In the genomic region with DNA sequence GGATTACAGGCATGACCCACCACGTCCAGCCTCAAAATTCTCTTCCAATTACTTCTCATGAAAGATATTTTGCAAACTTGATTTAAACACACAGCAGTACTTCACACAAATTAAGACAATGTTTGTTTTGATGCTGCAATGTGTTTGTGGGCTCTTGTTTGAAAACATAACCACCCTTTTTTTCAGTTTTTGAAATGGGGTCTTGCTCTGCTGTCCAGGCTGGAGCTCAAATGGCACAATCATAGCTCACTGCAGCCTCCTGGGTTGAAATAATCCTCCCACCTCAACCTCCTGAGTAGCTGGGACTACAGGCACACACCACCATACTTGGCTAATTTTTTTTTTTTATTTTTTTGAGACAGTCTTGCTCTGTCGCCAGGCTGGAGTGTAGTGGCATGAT, we compare ENCODE assay signal across 22 cellular contexts. TPM values are rescaled to one million over a fixed set of nuclear protein-coding genes. Genes with fewer than 3 reads are reported as not detected.
A peak's percentile ranks its signal among the peaks of the same experiment; 100 is the strongest.
DNase-seq lines count a peak whose midpoint lies in the region; ATAC-seq, FAIRE-seq and TF ChIP-seq lines count a peak whose summit lies in the region.
"Had no signal": no experiment of that assay in that cellular context is flagged by ENCODE, and none has a peak within 500 bp of the region (broad histone marks: within the 10 kb centered on the region; RNA-seq: fewer than 3 reads in every experiment).

No MANE protein-coding gene starts in this region.

- H3K9me3 Mint-ChIP-seq in activated naive CD4-positive, alpha-beta T cell treated with anti-CD3 and anti-CD28 coated beads, Interleukin-2, amount 50 U/mL, for 72 hours = no peaks in the 10 kb centered on the region
- H3K9me3 Mint-ChIP-seq in activated naive CD4-positive, alpha-beta T cell treated with anti-CD3 and anti-CD28 coated beads for 36 hours = no peaks in the 10 kb centered on the region
- H3K9me3 Mint-ChIP-seq in CD4-positive, CD25-positive, alpha-beta regulatory T cell = no peaks in the 10 kb centered on the region
- H3K9me3 Mint-ChIP-seq in activated naive CD8-positive, alpha-beta T cell treated with anti-CD3 and anti-CD28 coated beads for 36 hours = no peaks in the 10 kb centered on the region
- H3K9me3 Mint-ChIP-seq: CD4-positive, alpha-beta T cell had no signal

- H3K4me1 Mint-ChIP-seq in activated naive CD4-positive, alpha-beta T cell treated with anti-CD3 and anti-CD28 coated beads for 36 hours (ENCODE audit: low read depth) = peaks cover 45% of the 10 kb centered on the region
- H3K4me1 Mint-ChIP-seq in CD4-positive, CD25-positive, alpha-beta regulatory T cell = peaks cover 27 to 59% (median 42%) of the 10 kb centered on the region in 4 donors
- H3K4me1 Mint-ChIP-seq in activated naive CD8-positive, alpha-beta T cell treated with anti-CD3 and anti-CD28 coated beads for 36 hours = peaks cover 48% of the 10 kb centered on the region

- CTCF ChIA-PET in activated naive CD4-positive, alpha-beta T cell treated with anti-CD3 and anti-CD28 coated beads for 36 hours (lab: Charles Lee) = interaction anchor here (0.7 to 3.4 kb wide), 3 partner anchors 37 to 60 kb away, joined by 3 to 13 read pairs (median 3); no protein-coding TSS in a partner anchor
- CTCF ChIA-PET in HEK293 (lab: Yijun Ruan, JAX) = interaction anchor here (0.6 to 1.1 kb wide), 2 partner anchors 9 to 24 kb away, joined by 3 to 5 read pairs; no protein-coding TSS in a partner anchor

- H3K4me3 Mint-ChIP-seq in activated naive CD4-positive, alpha-beta T cell treated with anti-CD3 and anti-CD28 coated beads for 36 hours = no peak overlapping the region
- no peak overlapping the region for H3K4me3 Mint-ChIP-seq in CD4-positive, CD25-positive, alpha-beta regulatory T cell
- H3K4me3 Mint-ChIP-seq in activated naive CD8-positive, alpha-beta T cell treated with anti-CD3 and anti-CD28 coated beads for 36 hours = no peak overlapping the region
- H3K4me3 Mint-ChIP-seq: CD4-positive, alpha-beta T cell had no signal

- H3K36me3 ChIP-seq in CD4-positive, CD25-positive, alpha-beta regulatory T cell (ENCODE audit: control insufficient read depth, insufficient read depth, low read length) = peaks cover 21% of the 10 kb centered on the region
- H3K36me3 ChIP-seq in HEK293 (ENCODE audit: control insufficient read depth in 2 of 2, insufficient read depth in 1 of 2, low read length in 2 of 2) = peaks cover 17 to 28% of the 10 kb centered on the region in 2 experiments; a peak in 2 of 3 replicates

- TF ChIP-seq CTCF in HEK293 (tag by site-specific recombination; IDR thresholded peaks at IDR 0.05) = no peak

- no peak for FAIRE-seq in RCC 7860 (lab: Jason Lieb, UNC)
- FAIRE-seq: A204.1, D721Med, GM12892, GM18507 had no signal

- POLR2A ChIA-PET in HEK293 (lab: Yijun Ruan, JAX) = no interaction called here

- H3K4me1 ChIP-seq in CD4-positive, CD25-positive, alpha-beta regulatory T cell (ENCODE audit: control insufficient read depth, insufficient read depth, low read length, poor library complexity, severe bottlenecking) = peaks cover 5% of the 10 kb centered on the region
- 0 out of 2 replicates have a peak, but pooled peaks cover 3% of the 10 kb centered on the region for H3K4me1 ChIP-seq in HEK293 (ENCODE audit: control insufficient read depth, insufficient read depth, low read length)
- H3K4me1 ChIP-seq: HAP-1 had no signal

- intact Hi-C loops in activated naive CD4-positive, alpha-beta T cell treated with anti-CD3 and anti-CD28 coated beads for 36 hours (cut with micrococcal nuclease) = no loop called here

- H3K9me3 ChIP-seq in CD4-positive, CD25-positive, alpha-beta regulatory T cell (ENCODE audit: control insufficient read depth in 2 of 2, low read length in 2 of 2) = no peaks in the 10 kb centered on the region
- H3K9me3 ChIP-seq in HEK293 (ENCODE audit: control insufficient read depth, insufficient read depth, low read depth, low read length) = no peaks in the 10 kb centered on the region
- H3K9me3 ChIP-seq: BE2C, Caco-2, HAP-1 had no signal

- no peaks in the 10 kb centered on the region for H3K27me3 ChIP-seq in CD4-positive, CD25-positive, alpha-beta regulatory T cell (ENCODE audit: control insufficient read depth, insufficient read depth, low read length)
- H3K27me3 ChIP-seq: BE2C had no signal

- H3K36me3 Mint-ChIP-seq in activated naive CD4-positive, alpha-beta T cell treated with anti-CD3 and anti-CD28 coated beads, Interleukin-2, amount 50 U/mL, for 72 hours = peaks cover 0 to 12% of the 10 kb centered on the region in 2 donors
- H3K36me3 Mint-ChIP-seq in activated naive CD4-positive, alpha-beta T cell treated with anti-CD3 and anti-CD28 coated beads for 36 hours (ENCODE audit: low read depth) = peaks cover 20% of the 10 kb centered on the region
- H3K36me3 Mint-ChIP-seq in CD4-positive, CD25-positive, alpha-beta regulatory T cell = peaks cover 9% of the 10 kb centered on the region
- H3K36me3 Mint-ChIP-seq in activated naive CD8-positive, alpha-beta T cell treated with anti-CD3 and anti-CD28 coated beads for 36 hours = peaks cover 30% of the 10 kb centered on the region

- peak overlapping the region; percentile 68 to 85 for H3K27ac Mint-ChIP-seq in activated naive CD4-positive, alpha-beta T cell treated with anti-CD3 and anti-CD28 coated beads, Interleukin-2, amount 50 U/mL, for 72 hours
- H3K27ac Mint-ChIP-seq in activated naive CD4-positive, alpha-beta T cell treated with anti-CD3 and anti-CD28 coated beads for 36 hours = no peak overlapping the region
- peak overlapping the region; percentile 20 to 76 (median 48) for H3K27ac Mint-ChIP-seq in CD4-positive, CD25-positive, alpha-beta regulatory T cell
- peak overlapping the region; percentile 48 for H3K27ac Mint-ChIP-seq in activated naive CD8-positive, alpha-beta T cell treated with anti-CD3 and anti-CD28 coated beads for 36 hours

- no peak overlapping the region for H3K4me3 ChIP-seq in CD4-positive, CD25-positive, alpha-beta regulatory T cell (ENCODE audit: low read depth, low read length)
- no peak overlapping the region for H3K4me3 ChIP-seq in HEK293 (ENCODE audit: low read depth, low read length)
- H3K4me3 ChIP-seq: GM23248, HAP-1 had no signal

- ATAC-seq in activated naive CD4-positive, alpha-beta T cell treated with anti-CD3 and anti-CD28 coated beads, Interleukin-2, amount 50 U/mL, for 72 hours = no peak
- no peak for ATAC-seq in CD4-positive, CD25-positive, alpha-beta regulatory T cell (ENCODE audit: low read depth in 2 of 2)

- no peaks in the 10 kb centered on the region for H3K27me3 Mint-ChIP-seq in activated naive CD4-positive, alpha-beta T cell treated with anti-CD3 and anti-CD28 coated beads for 36 hours (ENCODE audit: low read depth)
- H3K27me3 Mint-ChIP-seq in CD4-positive, CD25-positive, alpha-beta regulatory T cell = no peaks in the 10 kb centered on the region
- H3K27me3 Mint-ChIP-seq in activated naive CD8-positive, alpha-beta T cell treated with anti-CD3 and anti-CD28 coated beads for 36 hours = no peaks in the 10 kb centered on the region
- H3K27me3 Mint-ChIP-seq: CD4-positive, alpha-beta T cell had no signal

- DNase-seq in activated naive CD4-positive, alpha-beta T cell treated with anti-CD3 and anti-CD28 coated beads, Interleukin-2, amount 50 U/mL, for 72 hours (ENCODE audit: low spot score in 2 of 2) = no peak
- DNase-seq in activated naive CD4-positive, alpha-beta T cell treated with anti-CD3 and anti-CD28 coated beads for 36 hours = no peak
- no peak for DNase-seq in CD4-positive, CD25-positive, alpha-beta regulatory T cell
- DNase-seq in activated naive CD8-positive, alpha-beta T cell treated with anti-CD3 and anti-CD28 coated beads for 36 hours = no peak
- DNase-seq in hypothalamus (lab: John Stamatoyannopoulos, UW) (no peak), RCC 7860 (ENCODE audit: low spot score) (no peak), DMS79 treated with DMSO at 0.1 percent for 48 hours (lab: John Stamatoyannopoulos, UW) (no peak)
- DNase-seq: ACHN; BE2C; C1 segment of cervical spinal cord; Caco-2; CD4-positive, alpha-beta T cell; GDM1; GM23248; IMR-90 had no signal

- no peak overlapping the region for H3K27ac ChIP-seq in CD4-positive, CD25-positive, alpha-beta regulatory T cell (ENCODE audit: insufficient read depth, low read length, poor library complexity, severe bottlenecking)
- H3K27ac ChIP-seq in HEK293 (ENCODE audit: extremely low read depth, low read depth, low read length) = no peak overlapping the region
- H3K27ac ChIP-seq: GM23248, HL-60 had no signal

TF ChIP-seq in HEK293, 187 proteins besides CTCF, POLR2A, EP300 and RAD21:
- TF ChIP-seq ZNF140 (tag by site-specific recombination; IDR thresholded peaks at IDR 0.05) (no peak), ZNF664 (tag by site-specific recombination; IDR thresholded peaks at IDR 0.05) (peak; percentile 29; the same call in 1 of the 2 replicates), HOXA7 (CRISPR knock-in tag; IDR thresholded peaks at IDR 0.05; ENCODE audit: borderline replicate concordance) (no peak), ZNF121 (tag by site-specific recombination; IDR thresholded peaks at IDR 0.05) (peak; percentile 70; the same call in 1 of the 2 replicates)

RNA-seq across cellular contexts. Expression of a gene that starts 31.0 kb away (rescaled TPM):
- total RNA-seq in activated naive CD4-positive, alpha-beta T cell treated with anti-CD3 and anti-CD28 coated beads, Interleukin-2, amount 50 U/mL, for 72 hours = 10 to 100 TPM; 61.1 to 98.9 TPM
- 10 to 100 TPM; 50.6 to 54.4 TPM for total RNA-seq in activated naive CD4-positive, alpha-beta T cell treated with anti-CD3 and anti-CD28 coated beads for 36 hours
- 67.6 TPM for total RNA-seq in CD4-positive, CD25-positive, alpha-beta regulatory T cell
- 10 to 100 TPM; 29.6 to 39.3 (median 37.3) TPM for polyA plus RNA-seq in CD4-positive, CD25-positive, alpha-beta regulatory T cell
- 10 to 100 TPM; 72.6 TPM for total RNA-seq in activated naive CD8-positive, alpha-beta T cell treated with anti-CD3 and anti-CD28 coated beads for 36 hours
